ENCODE assay signal across 21 cellular contexts in genomic region chr9:36934478-36935065, GRCh38.
DNase-seq lines count a peak whose midpoint lies in the region; ATAC-seq, FAIRE-seq and TF ChIP-seq lines count a peak whose summit lies in the region.
"Had no signal": no experiment of that assay in that cellular context is flagged by ENCODE, and none has a peak within 500 bp of the region (broad histone marks: within the 10 kb centered on the region; RNA-seq: fewer than 3 reads in every experiment).

No MANE protein-coding gene starts in this region.

- peaks cover 2% of the 10 kb centered on the region for H3K9me3 Mint-ChIP-seq in activated naive CD4-positive, alpha-beta T cell treated with anti-CD3 and anti-CD28 coated beads, Interleukin-2, amount 10 ng/mL, durations not matched to agents 7 days and 5 days

- POLR2A ChIA-PET in A549 (lab: Yijun Ruan, JAX) (no interaction called here), K562 (lab: Yijun Ruan, JAX) (no interaction called here)

- no peaks in the 10 kb centered on the region for H4K20me1 ChIP-seq in K562 (replicated peaks; ENCODE audit: control insufficient read depth, insufficient read depth, low read length)

- H3K4me1 Mint-ChIP-seq in activated naive CD4-positive, alpha-beta T cell treated with anti-CD3 and anti-CD28 coated beads, Interleukin-2, amount 10 ng/mL, durations not matched to agents 7 days and 5 days: no peaks in the 10 kb centered on the region

- no peak overlapping the region for H3K9ac ChIP-seq in K562 (ENCODE audit: insufficient read depth in 1 of 2, low read depth in 2 of 2, low read length in 2 of 2)

- TF ChIP-seq EP300 in A549 (IDR thresholded peaks at IDR 0.05) (no peak), K562 (IDR thresholded peaks at IDR 0.05; ENCODE audit: low read length) (no peak)

- no peak overlapping the region for H3K4me3 Mint-ChIP-seq in activated naive CD4-positive, alpha-beta T cell treated with anti-CD3 and anti-CD28 coated beads, Interleukin-2, amount 10 ng/mL, durations not matched to agents 7 days and 5 days
- H3K4me3 Mint-ChIP-seq: stimulated activated naive CD8-positive, alpha-beta T cell treated with anti-CD3 and anti-CD28 coated beads, Interleukin-15, Interleukin-2, amounts not matched to agents 100 ng/mL and 50 ng/mL, for 24 hours had no signal

- H3K4me1 ChIP-seq in A549 (peaks cover 11% of the 10 kb centered on the region), K562 (replicated peaks in 1 of 2; ENCODE audit: control insufficient read depth in 2 of 2, insufficient read depth in 2 of 2, low read length in 2 of 2) (no peaks in the 10 kb centered on the region)
- H3K4me1 ChIP-seq: ascending aorta, tibial nerve had no signal

- ATAC-seq in A549 (no peak), K562 (no peak), GM18517 (IDR thresholded peaks at IDR 0.05; ENCODE audit: unreplicated experiment) (no peak), HG02981 (IDR thresholded peaks at IDR 0.05; ENCODE audit: unreplicated experiment) (no peak)

- CTCF ChIA-PET in A549 (lab: Yijun Ruan, JAX): interaction anchor here (1.0 to 1.9 kb wide), 2 partner anchors 21 to 61 kb away, joined by 3 to 7 read pairs; no protein-coding TSS in a partner anchor
- CTCF ChIA-PET in K562 (lab: Yijun Ruan, JAX; ENCODE audit: low intra/inter-chr PET ratio): no interaction called here
- CTCF ChIA-PET in activated naive CD4-positive, alpha-beta T cell treated with anti-CD3 and anti-CD28 coated beads, Interleukin-2, amount 10 ng/mL, durations not matched to agents 7 days and 5 days (lab: Charles Lee): no interaction called here

- H3K4me2 ChIP-seq in A549: no peak overlapping the region
- no peak overlapping the region for H3K4me2 ChIP-seq in K562 (ENCODE audit: insufficient read depth, low read length)

- TF ChIP-seq CTCF in A549 (IDR thresholded peaks at IDR 0.05): no peak
- TF ChIP-seq CTCF in K562 (IDR thresholded peaks at IDR 0.05 in 2 of 3, conservative IDR thresholded peaks at IDR 0.05 in 1 of 3; ENCODE audit: insufficient read depth in 2 of 3, low read depth in 1 of 3, low read length in 3 of 3): no peak

- 79% methylated on average over 5 of the region's 5 CpGs for WGBS in A549 (ENCODE audit: missing lambda C conversion rate)
- whole genome bisulfite sequencing in K562 (ENCODE audit: insufficient coverage, low coverage, missing lambda C conversion rate): 0% methylated on average over 5 of the region's 5 CpGs

- TF ChIP-seq POLR2A in A549 (IDR thresholded peaks at IDR 0.05; ENCODE audit: low read length) (no peak), K562 (conservative IDR thresholded peaks at IDR 0.05) (no peak)

- FAIRE-seq in A549 (lab: Jason Lieb, UNC) (no peak), K562 (lab: Jason Lieb, UNC) (no peak)
- FAIRE-seq: endothelial cell of umbilical vein, H1, small intestine had no signal

- H3K36me3 ChIP-seq in K562 (ENCODE audit: control insufficient read depth, insufficient read depth, low read length): no peaks in the 10 kb centered on the region
- H3K36me3 ChIP-seq: ascending aorta, tibial nerve had no signal

- intact Hi-C loops in K562 (cut with micrococcal nuclease): no loop called here

- H3K4me3 ChIP-seq in A549 (no peak overlapping the region), K562 (no peak overlapping the region)
- H3K4me3 ChIP-seq: ascending aorta, tibial nerve had no signal

- no TSS peak for BruUV-seq in K562 (replicated peaks; lab: Mats Ljungman, UMichigan)

- H3K79me2 ChIP-seq in K562 (ENCODE audit: control insufficient read depth, insufficient read depth, low read length): no peaks in the 10 kb centered on the region

- peaks cover 25% of the 10 kb centered on the region for H3K27me3 Mint-ChIP-seq in activated naive CD4-positive, alpha-beta T cell treated with anti-CD3 and anti-CD28 coated beads, Interleukin-2, amount 10 ng/mL, durations not matched to agents 7 days and 5 days

- H3K36me3 Mint-ChIP-seq in activated naive CD4-positive, alpha-beta T cell treated with anti-CD3 and anti-CD28 coated beads, Interleukin-2, amount 10 ng/mL, durations not matched to agents 7 days and 5 days: no peaks in the 10 kb centered on the region

- H3K9me1 ChIP-seq in K562 (ENCODE audit: control insufficient read depth, insufficient read depth, low read length): no peaks in the 10 kb centered on the region

- no peak overlapping the region for H2AFZ ChIP-seq in K562 (ENCODE audit: low read depth, low read length)

- peak; percentile 47 for DNase-seq in DMS 273 (lab: John Stamatoyannopoulos, UW; ENCODE audit: unreplicated experiment)
- DNase-seq in DMS 273 treated with DMSO at 0.1 percent for 48 hours (lab: John Stamatoyannopoulos, UW): no peak
- no peak for DNase-seq in A549 (ENCODE audit: low read depth in 1 of 2, low spot score in 1 of 2)
- DNase-seq in NCI-H2171 (lab: John Stamatoyannopoulos, UW): peak; percentile 25
- no peak for DNase-seq in K562 (ENCODE audit: extremely low read depth in 1 of 4, low spot score in 3 of 4)
- DNase-seq in activated naive CD4-positive, alpha-beta T cell treated with anti-CD3 and anti-CD28 coated beads, Interleukin-2, amount 10 ng/mL, durations not matched to agents 7 days and 5 days: no peak
- DNase-seq: activated CD4-positive, CD25-positive, alpha-beta regulatory T cell treated with anti-CD3 and anti-CD28 coated beads, Interleukin-2, amount 50 U/mL, for 72 hours; caudate nucleus; EL; NCI-H524 treated with DMSO at 0.1 percent for 48 hours; occipital lobe; small intestine; stimulated activated CD4-positive, alpha-beta T cell treated with anti-CD3 and anti-CD28 coated beads, Interleukin-2, amount 100 ng/mL, for 48 hours had no signal

- H3K27ac ChIP-seq in A549 (no peak overlapping the region), K562 (ENCODE audit: extremely low read depth, low read depth, low read length) (no peak overlapping the region)
- H3K27ac ChIP-seq: 22Rv1, ascending aorta, tibial nerve had no signal

- H3K27ac Mint-ChIP-seq in activated naive CD4-positive, alpha-beta T cell treated with anti-CD3 and anti-CD28 coated beads, Interleukin-2, amount 10 ng/mL, durations not matched to agents 7 days and 5 days: no peak overlapping the region

- H3K9me3 ChIP-seq in A549 (peaks cover 5% of the 10 kb centered on the region; the same call in 2 of the 3 replicates), K562 (replicated peaks; ENCODE audit: control insufficient read depth, insufficient read depth, low read depth, low read length) (no peaks in the 10 kb centered on the region)
- H3K9me3 ChIP-seq: ascending aorta had no signal

- peaks cover 0 to 24% of the 10 kb centered on the region in 2 experiments; a peak in 2 of 5 replicates for H3K27me3 ChIP-seq in K562 (ENCODE audit: control insufficient read depth in 2 of 2, insufficient read depth in 2 of 2, low read length in 2 of 2)
- H3K27me3 ChIP-seq: ascending aorta had no signal

- TF ChIP-seq RAD21 in A549 (conservative IDR thresholded peaks at IDR 0.05 in 1 of 2, IDR thresholded peaks at IDR 0.05 in 1 of 2): no peak
- TF ChIP-seq RAD21 in K562 (CRISPR knock-in tag; conservative IDR thresholded peaks at IDR 0.05 in 1 of 2, IDR thresholded peaks at IDR 0.05 in 1 of 2): no peak

- in situ Hi-C loops in K562 (cut with MboI): no loop called here

TF ChIP-seq in A549, 52 proteins besides CTCF, POLR2A, EP300 and RAD21 (continues in another document):
- TF ChIP-seq ELK1 (IDR thresholded peaks at IDR 0.05; ENCODE audit: low read depth, low read length) (no peak), CHD2 (IDR thresholded peaks at IDR 0.05; ENCODE audit: low read length, partially characterized antibody) (no peak), CBX2 (IDR thresholded peaks at IDR 0.05; ENCODE audit: borderline replicate concordance, low read depth) (no peak)

TF ChIP-seq in K562, 482 proteins besides CTCF, POLR2A, EP300 and RAD21:
- no peak for TF ChIP-seq ETS1 (conservative IDR thresholded peaks at IDR 0.05; ENCODE audit: control insufficient read depth, low read depth, low read length)
- peak; percentile 72 for TF ChIP-seq ZFP36 (IDR thresholded peaks at IDR 0.05; ENCODE audit: low read depth, low read length, partially characterized antibody)

Comparison
In these comparisons a context has a peak if more than half of its experiments do, and no peak if none do; other contexts are left out.
1. DNase-seq: peak in DMS 273 (single experiment) and NCI-H2171 (single experiment); none in DMS 273 treated with DMSO at 0.1 percent for 48 hours (single experiment), A549 (0 of 2), K562 (0 of 4) and activated naive CD4-positive, alpha-beta T cell treated with anti-CD3 and anti-CD28 coated beads, Interleukin-2, amount 10 ng/mL, durations not matched to agents 7 days and 5 days (single experiment).